Comparison of ENCODE assay signal across 11 cellular contexts in the genomic region with DNA sequence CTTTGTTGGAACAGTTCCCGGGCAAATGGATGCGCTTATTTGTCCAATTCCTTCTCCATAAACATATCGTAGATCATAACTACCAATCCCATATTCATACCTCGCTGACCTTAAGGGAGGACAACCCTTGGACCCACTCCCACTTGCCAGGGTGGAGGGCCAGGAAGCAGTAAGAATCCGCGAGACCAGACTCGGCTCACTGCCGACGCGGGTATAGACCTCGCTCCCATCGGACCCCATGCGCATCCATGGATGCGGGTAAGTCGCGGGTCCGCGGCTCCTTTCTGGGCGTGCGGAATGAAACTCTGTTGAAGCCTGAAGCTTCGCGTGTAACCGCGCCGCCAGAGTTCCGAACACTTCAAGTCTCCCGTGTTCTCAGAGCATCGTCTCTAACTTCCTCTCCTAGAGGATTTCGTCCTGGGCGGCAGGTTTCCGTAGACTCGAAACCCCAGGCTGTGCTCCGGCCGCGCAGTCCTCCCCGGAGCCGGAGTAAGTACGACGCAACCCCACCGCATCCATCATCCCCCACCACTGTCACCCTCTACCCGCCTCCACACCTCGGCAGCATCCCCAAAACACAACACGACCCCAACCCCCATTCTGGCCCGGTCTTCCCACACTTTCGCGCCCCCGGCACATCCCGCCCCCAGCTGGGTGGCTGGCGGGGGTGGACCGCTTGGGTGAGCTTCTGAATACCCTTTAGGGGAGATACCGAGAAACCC. TPM values are rescaled to one million over a fixed set of nuclear protein-coding genes. Genes with fewer than 3 reads are reported as not detected.
A peak's percentile ranks its signal among the peaks of the same experiment; 100 is the strongest.
DNase-seq lines count a peak whose midpoint lies in the region; ATAC-seq, FAIRE-seq and TF ChIP-seq lines count a peak whose summit lies in the region.
"Had no signal": no experiment of that assay in that cellular context is flagged by ENCODE, and none has a peak within 500 bp of the region (broad histone marks: within the 10 kb centered on the region; RNA-seq: fewer than 3 reads in every experiment).

No MANE protein-coding gene starts in this region.

- H3K18ac ChIP-seq in H1 (ENCODE audit: extremely low read depth, low read length), result no peak overlapping the region

- H2BK15ac ChIP-seq in H1 (ENCODE audit: low read length), result no peak overlapping the region

- no peak overlapping the region for H2BK5ac ChIP-seq in H1 (ENCODE audit: low read depth, low read length)

- no peak for FAIRE-seq in H1 (lab: Jason Lieb, UNC)

- H3K9me3 ChIP-seq in A673 (ENCODE audit: low read depth, low read length, poor library complexity, severe bottlenecking), result no peaks in the 10 kb centered on the region
- H3K9me3 ChIP-seq in HUES48 (ENCODE audit: control insufficient read depth, insufficient read depth, low read length), result no peaks in the 10 kb centered on the region
- no peaks in the 10 kb centered on the region for H3K9me3 ChIP-seq in H1 (ENCODE audit: insufficient read depth in 2 of 2, low read depth in 1 of 2, low read length in 1 of 2)
- H3K9me3 ChIP-seq in mucosa of rectum (ENCODE audit: control insufficient read depth in 2 of 2, low read length in 2 of 2), result no peaks in the 10 kb centered on the region

- H2BK120ac ChIP-seq in H1 (replicated peaks; ENCODE audit: low read depth, low read length), result no peak overlapping the region

- no peak overlapping the region for H3K56ac ChIP-seq in H1 (replicated peaks; ENCODE audit: insufficient read length, low read depth, low read length)

- no peak overlapping the region for H2AK5ac ChIP-seq in H1 (ENCODE audit: low read depth, low read length)

- no peaks in the 10 kb centered on the region for H3K36me3 ChIP-seq in A673 (ENCODE audit: insufficient read depth, low read length, poor library complexity, severe bottlenecking)
- H3K36me3 ChIP-seq in HUES48 (ENCODE audit: control insufficient read depth, insufficient read depth, low read length), result no peaks in the 10 kb centered on the region
- H3K36me3 ChIP-seq in H1 (ENCODE audit: control insufficient read depth in 2 of 4, insufficient read depth in 4 of 4, low read length in 3 of 4), result no peaks in the 10 kb centered on the region
- H3K36me3 ChIP-seq in mucosa of rectum (ENCODE audit: control insufficient read depth in 2 of 2, insufficient read depth in 2 of 2, low read length in 2 of 2), result no peaks in the 10 kb centered on the region

- no peak for TF ChIP-seq EP300 in H1 (IDR thresholded peaks at IDR 0.05; ENCODE audit: borderline replicate concordance in 1 of 2, low read depth in 2 of 2, low read length in 2 of 2)

- TF ChIP-seq CTCF in A673 (conservative IDR thresholded peaks at IDR 0.05; ENCODE audit: low read depth, low read length) (no peak), H1 (IDR thresholded peaks at IDR 0.05; ENCODE audit: control extremely low read depth in 1 of 3, insufficient read depth in 1 of 3, low read depth in 1 of 3, low read length in 3 of 3) (no peak)

- no peak overlapping the region for H3K14ac ChIP-seq in H1 (ENCODE audit: insufficient read length)

- H3K9ac ChIP-seq in HUES48 (ENCODE audit: low read depth, low read length), result no peak overlapping the region
- H3K9ac ChIP-seq in H1 (replicated peaks in 1 of 4; ENCODE audit: extremely low read depth in 1 of 4, low read depth in 3 of 4, low read length in 3 of 4), result no peak overlapping the region; a peak in 2 of 7 replicates
- H3K9ac ChIP-seq in mucosa of rectum (ENCODE audit: low read depth in 1 of 2, low read length in 2 of 2), result no peak overlapping the region

- BruUV-seq in A673 (replicated peaks; lab: Mats Ljungman, UMichigan), result no TSS peak

- no peaks in the 10 kb centered on the region for H4K20me1 ChIP-seq in H1 (replicated peaks in 1 of 2; ENCODE audit: control insufficient read depth in 1 of 2, insufficient read depth in 2 of 2, low read length in 2 of 2)

- H3K27me3 ChIP-seq in A673 (replicated peaks; ENCODE audit: insufficient read depth, low read depth, low read length, poor library complexity), result peaks cover 59% of the 10 kb centered on the region
- H3K27me3 ChIP-seq in HUES48 (ENCODE audit: control insufficient read depth, insufficient read depth, low read length), result peaks cover 76% of the 10 kb centered on the region
- H3K27me3 ChIP-seq in H1 (replicated peaks in 1 of 4; ENCODE audit: control insufficient read depth in 3 of 4, extremely low read depth in 1 of 4, insufficient read depth in 3 of 4, low read length in 3 of 4), result peaks cover 25 to 60% (median 46%) of the 10 kb centered on the region in 4 experiments
- peaks cover 42 to 49% of the 10 kb centered on the region in 2 donors for H3K27me3 ChIP-seq in mucosa of rectum (ENCODE audit: control insufficient read depth in 2 of 2, insufficient read depth in 2 of 2, low read length in 2 of 2)

- intact Hi-C loops in A673 (cut with micrococcal nuclease; ENCODE audit: unreplicated experiment), result no loop called here
- intact Hi-C loops in head of caudate nucleus (cut with DNase I), result no loop called here

- H3K79me1 ChIP-seq in H1 (ENCODE audit: low read depth, low read length), result no peaks in the 10 kb centered on the region

- H3K4me3 ChIP-seq in A673 (ENCODE audit: low read depth, low read length, poor library complexity, severe bottlenecking) (no peak overlapping the region), HUES48 (ENCODE audit: low read depth, low read length) (peak overlapping the region; percentile 61), H1 (ENCODE audit: extremely low read depth in 1 of 4, insufficient read depth in 2 of 4, low read depth in 3 of 4, low read length in 4 of 4) (peak overlapping the region; percentile 56 to 71 (median 62)), mucosa of rectum (ENCODE audit: low read length in 2 of 2) (peak overlapping the region; percentile 15 to 38)

- no peak for ATAC-seq in HG02678 (IDR thresholded peaks at IDR 0.05; ENCODE audit: unreplicated experiment)
- ATAC-seq in HG02973 (IDR thresholded peaks at IDR 0.05; ENCODE audit: unreplicated experiment), result no peak

- CTCF ChIA-PET in A673 (lab: Charles Lee), result no interaction called here
- CTCF ChIA-PET in H1 (lab: Charles Lee; ENCODE audit: partially characterized antibody), result interaction anchor here (1.2 to 1.5 kb wide), 2 partner anchors 16 to 71 kb away, joined by 3 read pairs; no protein-coding TSS in a partner anchor

- no peaks in the 10 kb centered on the region for H3K79me2 ChIP-seq in H1 (ENCODE audit: control insufficient read depth in 1 of 2, insufficient read depth in 2 of 2, low read length in 2 of 2)

- H3K4me2 ChIP-seq in H1 (ENCODE audit: insufficient read depth in 1 of 2, low read depth in 2 of 2, low read length in 2 of 2), result peak overlapping the region; percentile 95 to 100

- no peak overlapping the region for H3K4ac ChIP-seq in H1 (replicated peaks; ENCODE audit: insufficient read length, low read depth, low read length)

- peak overlapping the region; percentile 14; the same call in 1 of the 2 replicates for H2BK12ac ChIP-seq in H1 (ENCODE audit: low read depth, low read length)

- DNase-seq in A673 (ENCODE audit: low spot score) (peak; percentile 0), H1 (ENCODE audit: low read depth in 1 of 2, low spot score in 2 of 2) (peak in 1 of 2 experiments; percentile 60), head of caudate nucleus (no peak), nucleus accumbens (lab: John Stamatoyannopoulos, UW) (no peak)
- DNase-seq: COR-L47 had no signal

- no peaks in the 10 kb centered on the region for H3K4me1 ChIP-seq in A673 (ENCODE audit: insufficient read depth, low read length, poor library complexity, severe bottlenecking)
- peaks cover 17% of the 10 kb centered on the region for H3K4me1 ChIP-seq in HUES48 (ENCODE audit: control insufficient read depth, insufficient read depth, low read length)
- peaks cover 3 to 13% (median 7%) of the 10 kb centered on the region in 4 experiments; a peak in 5 of 7 replicates for H3K4me1 ChIP-seq in H1 (replicated peaks in 1 of 4; ENCODE audit: control insufficient read depth in 3 of 4, insufficient read depth in 4 of 4, low read length in 3 of 4)
- peaks cover 12 to 16% of the 10 kb centered on the region in 2 donors for H3K4me1 ChIP-seq in mucosa of rectum (ENCODE audit: control insufficient read depth in 2 of 2, insufficient read depth in 2 of 2, low read length in 2 of 2)

- no peak overlapping the region for H3K23ac ChIP-seq in H1 (ENCODE audit: insufficient read length)

- no peak overlapping the region for H3K27ac ChIP-seq in A673 (ENCODE audit: low read depth, low read length, poor library complexity, severe bottlenecking)
- no peak overlapping the region for H3K27ac ChIP-seq in HUES48 (ENCODE audit: low read depth, low read length)
- no peak overlapping the region for H3K27ac ChIP-seq in H1 (ENCODE audit: low read depth, low read length)
- no peak overlapping the region for H3K27ac ChIP-seq in mucosa of rectum (ENCODE audit: low read depth in 2 of 2, low read length in 2 of 2)

- H3K23me2 ChIP-seq in H1 (ENCODE audit: low read depth, low read length), result peaks cover 21% of the 10 kb centered on the region

- POLR2A ChIA-PET in A673 (lab: Charles Lee; ENCODE audit: low non-redundant PET), result no interaction called here
- POLR2A ChIA-PET in H1 (lab: Charles Lee; ENCODE audit: partially characterized antibody), result interaction anchor here (1.3 to 1.9 kb wide), 2 partner anchors 12 to 60 kb away, joined by 3 to 11 read pairs; a partner anchor contains a TSS

- peak overlapping the region; percentile 78 for H2AFZ ChIP-seq in H1 (ENCODE audit: low read length)

- no peak for TF ChIP-seq RAD21 in H1 (IDR thresholded peaks at IDR 0.05 in 1 of 2, conservative IDR thresholded peaks at IDR 0.05 in 1 of 2; ENCODE audit: low read depth in 2 of 2, low read length in 2 of 2)

- no peak for TF ChIP-seq POLR2A in H1 (IDR thresholded peaks at IDR 0.05; ENCODE audit: control extremely low read depth in 1 of 2, low read depth in 2 of 2, low read length in 2 of 2)

- 5% methylated on average over 36 of the region's 51 CpGs; no CpG with 5 or more reads in 1 of the 2 experiments for WGBS in H1 (ENCODE audit: extremely low coverage in 1 of 2, insufficient coverage in 1 of 2, insufficient read length in 1 of 2, insufficient replicate concordance in 2 of 2, low coverage in 1 of 2, low lambda C conversion rate in 2 of 2, missing lambda C conversion rate in 1 of 2), 2 experiments

- no peak overlapping the region for H2BK20ac ChIP-seq in H1 (ENCODE audit: low read length)

- H4K8ac ChIP-seq in H1 (ENCODE audit: extremely low read depth, insufficient read depth, low read length), result peak overlapping the region; percentile 93; the same call in 1 of the 2 replicates

- no peak overlapping the region for H4K91ac ChIP-seq in H1 (replicated peaks; ENCODE audit: insufficient read length, low read length)

- H4K5ac ChIP-seq in H1 (ENCODE audit: insufficient read length, low read depth, low read length), result peak overlapping the region; percentile 5

RNA-seq across cellular contexts. Expression of a gene that starts 1.0 kb away (rescaled TPM):
- not detected in 2 replicates for total RNA-seq in A673 (2021)
- 3.3 and 3.7 TPM in 2 replicates for total RNA-seq in H1 (2021; fragmentation: NEBNext Ultra II Directional; extraction: Animal tissue kit (Norgen Biotek cat#: 25700))
- polyA plus RNA-seq in H1 (2011; rRNA removed), result 0.61 and 0.70 TPM in 2 replicates
- polyA plus RNA-seq in H1 (2011; cell fraction: cytosol; rRNA removed), result 1.2 TPM
- polyA plus RNA-seq in H1 (2011; cell fraction: nucleus; rRNA removed), result 0.53 TPM
- polyA plus RNA-seq in H1 (2012, experiment 1 of 2), result 1.5 to 1.8 TPM (median 1.6 TPM) in 4 replicates
- polyA plus RNA-seq in H1 (2012, experiment 2 of 2), result 0.08 TPM
- polyA plus RNA-seq in H1 (2013, experiment 1 of 2), result 4.8 TPM
- 4.3 TPM for polyA plus RNA-seq in H1 (2013, experiment 2 of 2)
- polyA minus RNA-seq in H1 (2011; rRNA and poly(A)+ RNA removed), result 1.9 and 2.1 TPM in 2 replicates
- polyA minus RNA-seq in H1 (2011; cell fraction: cytosol; rRNA and poly(A)+ RNA removed), result 0.95 TPM
- polyA minus RNA-seq in H1 (2011; cell fraction: nucleus; rRNA and poly(A)+ RNA removed), result 1.4 TPM
- total RNA-seq: M059J; T-helper 1 cell treated with Interleukin-12 subunit alpha and Interleukin-12 subunit beta and Interleukin-4 antibody, amounts not matched to agents 30 ng/mL and 1 ng/mL, for 36 hours had no signal
